Comparison of ENCODE assay signal across 1 cellular context in genomic region chr12:56258068-56258819, GRCh38.
TF ChIP-seq lines count a peak whose summit lies in the region.

Gene ANKRD52 (minus strand): TSS chr12:56258384. CDS start chr12:56258269, 115 bp downstream.

TF ChIP-seq in GM12878, 131 proteins besides CTCF, POLR2A, EP300 and RAD21 (continued from another document and continues in another):
- TF ChIP-seq ZNF592 (IDR thresholded peaks at IDR 0.05) (peak; percentile 83; the same call in 1 of the 2 replicates), TBL1XR1 (IDR thresholded peaks at IDR 0.05; ENCODE audit: low read depth, low read length) (no peak), NR2C2 (IDR thresholded peaks at IDR 0.05; ENCODE audit: borderline replicate concordance, control insufficient read depth, insufficient read length, low read depth) (no peak), BACH1 (IDR thresholded peaks at IDR 0.05; ENCODE audit: borderline replicate concordance) (peak; percentile 94), DPF2 (IDR thresholded peaks at IDR 0.05) (peak; percentile 89; the same call in 1 of the 2 replicates), HDAC6 (IDR thresholded peaks at IDR 0.05; ENCODE audit: unreplicated experiment) (no peak), CUX1 (IDR thresholded peaks at IDR 0.05; ENCODE audit: insufficient replicate concordance, low read depth, low read length) (no peak), ZZZ3 (IDR thresholded peaks at IDR 0.05; ENCODE audit: control insufficient read depth, insufficient read length, low read depth) (no peak), ESRRA (IDR thresholded peaks at IDR 0.05; ENCODE audit: low read length) (no peak), EZH2 (IDR thresholded peaks at IDR 0.05; ENCODE audit: borderline replicate concordance, control insufficient read depth, low read depth, low read length) (no peak), RAD51 (IDR thresholded peaks at IDR 0.05) (no peak), SREBF2 (IDR thresholded peaks at IDR 0.05; ENCODE audit: low read length) (no peak), MTA2 (IDR thresholded peaks at IDR 0.05; ENCODE audit: low read depth) (no peak), ZNF24 (IDR thresholded peaks at IDR 0.05) (peak; percentile 59; the same call in 1 of the 2 replicates), FOXK2 (IDR thresholded peaks at IDR 0.05) (no peak), MLLT1 (IDR thresholded peaks at IDR 0.05) (0 out of 2 replicates have a peak, but pooled peaks have one; percentile 39), SPI1 (IDR thresholded peaks at IDR 0.05; ENCODE audit: borderline replicate concordance, insufficient read depth, low read depth, low read length) (no peak), IKZF2 (IDR thresholded peaks at IDR 0.05) (peak; percentile 54 to 65; a peak in 2 of 4 replicates), ZSCAN29 (IDR thresholded peaks at IDR 0.05) (peak; percentile 69; the same call in 1 of the 2 replicates), TAF1 (IDR thresholded peaks at IDR 0.05; ENCODE audit: borderline replicate concordance, low read depth, low read length) (no peak; the same call in 1 of the 2 replicates), CBFB (IDR thresholded peaks at IDR 0.05; ENCODE audit: low read depth) (no peak), KAT2A (conservative IDR thresholded peaks at IDR 0.05; ENCODE audit: control insufficient read depth, low read depth, low read length) (no peak), ZNF217 (IDR thresholded peaks at IDR 0.05) (peak; percentile 79), NRF1 (conservative IDR thresholded peaks at IDR 0.05; ENCODE audit: low read depth, low read length) (no peak), ATF7 (IDR thresholded peaks at IDR 0.05; ENCODE audit: low read depth) (no peak), CHD1 (IDR thresholded peaks at IDR 0.05; ENCODE audit: low read depth, low read length) (0 out of 2 replicates have a peak, but pooled peaks have one; percentile 60), JUNB (IDR thresholded peaks at IDR 0.05) (no peak), BHLHE40 (IDR thresholded peaks at IDR 0.05; ENCODE audit: borderline replicate concordance in 1 of 2, low read depth in 2 of 2, low read length in 1 of 2) (peak; percentile 8 to 88; a peak in 2 of 4 replicates), USF2 (IDR thresholded peaks at IDR 0.05; ENCODE audit: borderline replicate concordance, low read depth, low read length) (no peak), NR2C1 (IDR thresholded peaks at IDR 0.05) (0 out of 2 replicates have a peak, but pooled peaks have one; percentile 36), CBX5 (IDR thresholded peaks at IDR 0.05; ENCODE audit: low read depth) (no peak), PRDM15 (CRISPR knock-in tag; IDR thresholded peaks at IDR 0.05) (no peak), RB1 (IDR thresholded peaks at IDR 0.05; ENCODE audit: borderline replicate concordance) (peak; percentile 85; the same call in 1 of the 2 replicates), NFXL1 (IDR thresholded peaks at IDR 0.05; ENCODE audit: borderline replicate concordance) (peak; percentile 55; the same call in 1 of the 2 replicates), SMC3 (IDR thresholded peaks at IDR 0.05; ENCODE audit: borderline replicate concordance, low read length) (peak; percentile 28; the same call in 1 of the 2 replicates), ZNF207 (IDR thresholded peaks at IDR 0.05; ENCODE audit: borderline replicate concordance) (peak; percentile 57; the same call in 1 of the 2 replicates), ZBED1 (IDR thresholded peaks at IDR 0.05; ENCODE audit: borderline replicate concordance) (no peak), CHD4 (IDR thresholded peaks at IDR 0.05) (no peak), EED (IDR thresholded peaks at IDR 0.05; ENCODE audit: low read depth) (no peak; the same call in none of the 2 replicates), FOXM1 (IDR thresholded peaks at IDR 0.05; ENCODE audit: low read depth, low read length) (no peak), POU2F2 (IDR thresholded peaks at IDR 0.05; ENCODE audit: borderline replicate concordance, low read depth, low read length) (no peak; the same call in 2 of the 3 replicates), RUNX3 (IDR thresholded peaks at IDR 0.05; ENCODE audit: low read length) (peak; percentile 52), CREM (IDR thresholded peaks at IDR 0.05; ENCODE audit: low read depth) (no peak), YBX1 (IDR thresholded peaks at IDR 0.05) (no peak), NBN (IDR thresholded peaks at IDR 0.05) (peak; percentile 39; the same call in 1 of the 2 replicates), RBBP5 (conservative IDR thresholded peaks at IDR 0.05) (no peak), ZBTB40 (IDR thresholded peaks at IDR 0.05; ENCODE audit: borderline replicate concordance) (no peak; the same call in 1 of the 2 replicates), RCOR1 (conservative IDR thresholded peaks at IDR 0.05; ENCODE audit: low read depth, low read length) (no peak)
